In genomic region chr3:188026191-188026968, GRCh38 we compare ENCODE assay signal across 23 cellular contexts.
A peak's percentile ranks its signal among the peaks of the same experiment; 100 is the strongest.
DNase-seq lines count a peak whose midpoint lies in the region; ATAC-seq and TF ChIP-seq lines count a peak whose summit lies in the region.
"Had no signal": no experiment of that assay in that cellular context is flagged by ENCODE, and none has a peak within 500 bp of the region (broad histone marks: within the 10 kb centered on the region; RNA-seq: fewer than 3 reads in every experiment).

No MANE protein-coding gene starts in this region.

- H3K36me3 Mint-ChIP-seq in Caco-2 (ENCODE audit: insufficient read depth, unreplicated experiment) (no peaks in the 10 kb centered on the region), CD14-positive monocyte (no peaks in the 10 kb centered on the region)
- H3K36me3 Mint-ChIP-seq: stimulated activated naive B cell treated with anti-CD40 and anti-IgM and Interleukin-4, amounts not matched to agents 10 μg/mL and 1 μg/mL and 100 μg/mL, for 72 hours had no signal

- TF ChIP-seq CTCF in right lobe of liver (IDR thresholded peaks at IDR 0.05) (no peak), Caco-2 (IDR thresholded peaks at IDR 0.05; ENCODE audit: insufficient read depth in 1 of 2, low read depth in 1 of 2, low read length in 1 of 2, severe bottlenecking in 1 of 2, unreplicated experiment in 1 of 2) (no peak), CD14-positive monocyte (IDR thresholded peaks at IDR 0.05) (no peak), testis (IDR thresholded peaks at IDR 0.05) (no peak)

- BruUV-seq in Caco-2 (replicated peaks; lab: Mats Ljungman, UMichigan), result no TSS peak

- intact Hi-C loops in right lobe of liver (cut with DNase I) (no loop called here), Caco-2 (cut with micrococcal nuclease; ENCODE audit: unreplicated experiment) (no loop called here), CD14-positive monocyte (cut with micrococcal nuclease) (no loop called here), testis (cut with DNase I; ENCODE audit: low total_unique reads) (no loop called here)

- DNase-seq in COLO668 (lab: John Stamatoyannopoulos, UW; ENCODE audit: unreplicated experiment), result peak; percentile 79
- DNase-seq in NAMALWA (ENCODE audit: low spot score), result peak; percentile 30
- no peak for DNase-seq in right lobe of liver
- DNase-seq in Caco-2, result no peak
- no peak for DNase-seq in CD14-positive monocyte (ENCODE audit: low spot score)
- no peak for DNase-seq in testis
- DNase-seq: activated CD4-positive, alpha-beta memory T cell treated with anti-CD3 and anti-CD28 coated beads, Interleukin-2, amount 10 ng/mL, durations not matched to agents 7 days and 5 days; activated gamma-delta T cell; brain microvascular endothelial cell; DMS153; effector memory CD4-positive, alpha-beta T cell; glutamatergic neuron; Kasumi-1; left ventricle myocardium superior; NCI-H1048; NCI-H2029; stimulated activated naive B cell treated with anti-CD40 and anti-IgM and Interleukin-4, amounts not matched to agents 10 μg/mL and 1 μg/mL and 100 μg/mL, for 72 hours; T-helper 17 cell; WERI-Rb-1 had no signal

- no peak overlapping the region for H3K4me3 ChIP-seq in right lobe of liver
- no peak overlapping the region for H3K4me3 ChIP-seq in Caco-2 (ENCODE audit: low read depth, low read length)
- no peak overlapping the region for H3K4me3 ChIP-seq in testis
- H3K4me3 ChIP-seq: skin epidermis had no signal

- POLR2A ChIA-PET in Caco-2 (lab: Charles Lee), result no interaction called here

- CTCF ChIA-PET in Caco-2 (lab: Charles Lee), result no interaction called here

- H3K36me3 ChIP-seq in right lobe of liver, result no peaks in the 10 kb centered on the region
- no peaks in the 10 kb centered on the region for H3K36me3 ChIP-seq in Caco-2 (ENCODE audit: control insufficient read depth, insufficient read depth, low read length)
- no peaks in the 10 kb centered on the region for H3K36me3 ChIP-seq in testis (ENCODE audit: low read depth, missing control alignments)
- H3K36me3 ChIP-seq: brain microvascular endothelial cell, WERI-Rb-1 had no signal

- 53% methylated on average over 1 of the region's 3 CpGs for WGBS in right lobe of liver (ENCODE audit: insufficient coverage, low coverage, low lambda C conversion rate, missing lambda C conversion rate)
- 89 to 94% methylated on average over 3 of the region's 3 CpGs for WGBS in testis, 2 donors

- H3K4me3 Mint-ChIP-seq in Caco-2 (ENCODE audit: unreplicated experiment) (no peak overlapping the region), CD14-positive monocyte (no peak overlapping the region)
- H3K4me3 Mint-ChIP-seq: activated CD4-positive, alpha-beta memory T cell treated with anti-CD3 and anti-CD28 coated beads, Interleukin-2, amount 10 ng/mL, durations not matched to agents 7 days and 5 days; neural crest cell; stimulated activated naive B cell treated with anti-CD40 and anti-IgM and Interleukin-4, amounts not matched to agents 10 μg/mL and 1 μg/mL and 100 μg/mL, for 72 hours; T-helper 17 cell had no signal

- no peaks in the 10 kb centered on the region for H3K9me3 ChIP-seq in right lobe of liver
- H3K9me3 ChIP-seq in Caco-2, result no peaks in the 10 kb centered on the region
- H3K9me3 ChIP-seq in testis, result no peaks in the 10 kb centered on the region

- ATAC-seq in esophagus mucosa, result peak; percentile 71
- peak; percentile 38 to 69 (median 63) for ATAC-seq in right lobe of liver
- no peak for ATAC-seq in HG02763 (IDR thresholded peaks at IDR 0.05; ENCODE audit: unreplicated experiment)
- ATAC-seq: left ventricle myocardium superior; stimulated activated naive B cell treated with anti-CD40 and anti-IgM and Interleukin-4, amounts not matched to agents 10 μg/mL and 1 μg/mL and 100 μg/mL, for 72 hours; T-helper 17 cell had no signal

- H3K4me1 Mint-ChIP-seq in Caco-2 (ENCODE audit: low read depth, unreplicated experiment) (no peaks in the 10 kb centered on the region), CD14-positive monocyte (peaks cover 2% of the 10 kb centered on the region)
- H3K4me1 Mint-ChIP-seq: activated CD4-positive, alpha-beta memory T cell treated with anti-CD3 and anti-CD28 coated beads, Interleukin-2, amount 10 ng/mL, durations not matched to agents 7 days and 5 days; neural crest cell had no signal

- no peaks in the 10 kb centered on the region for H3K27me3 Mint-ChIP-seq in Caco-2 (ENCODE audit: insufficient read depth, unreplicated experiment)
- peaks cover 0 to 2% (median 0%) of the 10 kb centered on the region in 3 donors for H3K27me3 Mint-ChIP-seq in CD14-positive monocyte (ENCODE audit: low read depth in 3 of 3)
- H3K27me3 Mint-ChIP-seq: activated CD4-positive, alpha-beta memory T cell treated with anti-CD3 and anti-CD28 coated beads, Interleukin-2, amount 10 ng/mL, durations not matched to agents 7 days and 5 days; T-helper 17 cell had no signal

- H3K27ac Mint-ChIP-seq in Caco-2 (ENCODE audit: unreplicated experiment) (no peak overlapping the region), CD14-positive monocyte (no peak overlapping the region)
- H3K27ac Mint-ChIP-seq: activated CD4-positive, alpha-beta memory T cell treated with anti-CD3 and anti-CD28 coated beads, Interleukin-2, amount 10 ng/mL, durations not matched to agents 7 days and 5 days; stimulated activated naive B cell treated with anti-CD40 and anti-IgM and Interleukin-4, amounts not matched to agents 10 μg/mL and 1 μg/mL and 100 μg/mL, for 72 hours; T-helper 17 cell had no signal

- H3K9me3 Mint-ChIP-seq in Caco-2 (ENCODE audit: unreplicated experiment) (no peaks in the 10 kb centered on the region), CD14-positive monocyte (peaks cover 0 to 5% (median 0%) of the 10 kb centered on the region in 7 donors)
- H3K9me3 Mint-ChIP-seq: neural crest cell; stimulated activated naive B cell treated with anti-CD40 and anti-IgM and Interleukin-4, amounts not matched to agents 10 μg/mL and 1 μg/mL and 100 μg/mL, for 72 hours had no signal

- no peaks in the 10 kb centered on the region for H3K27me3 ChIP-seq in right lobe of liver
- H3K27me3 ChIP-seq in Caco-2 (replicated peaks; ENCODE audit: control insufficient read depth, insufficient read depth, low read length), result no peaks in the 10 kb centered on the region
- H3K27me3 ChIP-seq in testis, result no peaks in the 10 kb centered on the region
- H3K27me3 ChIP-seq: brain microvascular endothelial cell had no signal

- peaks cover 0 to 11% (median 5%) of the 10 kb centered on the region in 4 donors for H3K4me1 ChIP-seq in right lobe of liver
- peaks cover 9% of the 10 kb centered on the region for H3K4me1 ChIP-seq in Caco-2
- peaks cover 3% of the 10 kb centered on the region for H3K4me1 ChIP-seq in testis

- TF ChIP-seq POLR2A in right lobe of liver (IDR thresholded peaks at IDR 0.05) (no peak), testis (IDR thresholded peaks at IDR 0.05) (no peak)

- H3K27ac ChIP-seq in right lobe of liver (no peak overlapping the region), testis (no peak overlapping the region)
- H3K27ac ChIP-seq: brain microvascular endothelial cell, skin epidermis, WERI-Rb-1 had no signal

Comparison
In these comparisons a context has a peak if more than half of its experiments do, and no peak if none do; other contexts are left out.
1. DNase-seq: peak in COLO668 (single experiment) and NAMALWA (single experiment); none in right lobe of liver (0 of 3), Caco-2 (0 of 2), CD14-positive monocyte (single experiment) and testis (single experiment).